1 cellular context compared by ENCODE assay signal in the genomic region with DNA sequence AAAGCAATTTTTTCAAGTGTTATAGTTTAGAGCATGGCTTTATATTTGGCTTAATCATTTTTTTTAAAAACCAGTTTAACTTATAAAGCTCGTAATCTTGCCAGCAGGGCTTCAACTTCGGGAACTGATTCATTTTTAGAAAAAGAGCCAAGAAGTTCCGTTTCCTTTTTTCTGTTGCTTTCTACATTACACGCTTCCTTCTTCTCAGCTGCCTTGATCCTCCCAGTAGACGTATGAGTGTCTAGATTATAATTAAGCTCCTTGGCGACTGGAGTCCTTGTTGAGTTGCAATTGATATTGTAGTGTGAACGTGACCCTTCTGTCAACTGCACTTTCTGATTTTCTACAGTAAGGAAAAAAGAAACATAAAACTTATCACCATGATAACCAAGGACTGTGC.
TF ChIP-seq lines count a peak whose summit lies in the region.

No MANE protein-coding gene starts in this region.

TF ChIP-seq in IMR-90, 13 proteins besides CTCF, POLR2A, EP300 and RAD21 (continued from another document):
- TF ChIP-seq, protein P1, sequence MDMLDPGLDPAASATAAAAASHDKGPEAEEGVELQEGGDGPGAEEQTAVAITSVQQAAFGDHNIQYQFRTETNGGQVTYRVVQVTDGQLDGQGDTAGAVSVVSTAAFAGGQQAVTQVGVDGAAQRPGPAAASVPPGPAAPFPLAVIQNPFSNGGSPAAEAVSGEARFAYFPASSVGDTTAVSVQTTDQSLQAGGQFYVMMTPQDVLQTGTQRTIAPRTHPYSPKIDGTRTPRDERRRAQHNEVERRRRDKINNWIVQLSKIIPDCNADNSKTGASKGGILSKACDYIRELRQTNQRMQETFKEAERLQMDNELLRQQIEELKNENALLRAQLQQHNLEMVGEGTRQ (IDR thresholded peaks at IDR 0.05; ENCODE audit: low read depth, low read length): no peak
- TF ChIP-seq MXI1 (IDR thresholded peaks at IDR 0.05; ENCODE audit: borderline replicate concordance, low read depth, low read length) (no peak), NFE2L2 (IDR thresholded peaks at IDR 0.05; ENCODE audit: low read depth, low read length) (no peak)
TF ChIP-seq in IMR-90: peak in this region for 0.
